ENCODE assay signal across 1 cellular context in the genomic region with DNA sequence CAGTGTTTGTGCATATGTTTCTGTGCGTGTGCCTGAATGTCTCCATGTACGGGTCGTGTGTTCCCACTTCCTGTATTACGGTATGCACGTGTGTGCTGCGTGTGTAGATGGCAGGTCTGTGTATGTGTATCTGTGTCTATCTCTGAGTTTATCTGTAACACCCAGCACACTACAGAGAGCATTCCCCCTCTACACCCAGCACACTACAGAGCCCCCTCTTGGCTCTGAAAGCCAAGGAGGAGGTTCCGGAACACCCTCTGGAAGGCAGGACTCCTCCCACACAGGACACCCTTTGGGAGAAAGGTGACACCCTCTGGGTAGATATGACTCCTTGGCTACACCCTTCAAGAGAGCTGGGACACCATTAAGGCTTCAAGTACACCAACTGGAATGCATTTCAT.
TF ChIP-seq lines count a peak whose summit lies in the region.

No MANE protein-coding gene starts in this region.

TF ChIP-seq in K562, 482 proteins besides CTCF, POLR2A, EP300 and RAD21 (continued from another document and continues in another):
- TF ChIP-seq, protein P1, sequence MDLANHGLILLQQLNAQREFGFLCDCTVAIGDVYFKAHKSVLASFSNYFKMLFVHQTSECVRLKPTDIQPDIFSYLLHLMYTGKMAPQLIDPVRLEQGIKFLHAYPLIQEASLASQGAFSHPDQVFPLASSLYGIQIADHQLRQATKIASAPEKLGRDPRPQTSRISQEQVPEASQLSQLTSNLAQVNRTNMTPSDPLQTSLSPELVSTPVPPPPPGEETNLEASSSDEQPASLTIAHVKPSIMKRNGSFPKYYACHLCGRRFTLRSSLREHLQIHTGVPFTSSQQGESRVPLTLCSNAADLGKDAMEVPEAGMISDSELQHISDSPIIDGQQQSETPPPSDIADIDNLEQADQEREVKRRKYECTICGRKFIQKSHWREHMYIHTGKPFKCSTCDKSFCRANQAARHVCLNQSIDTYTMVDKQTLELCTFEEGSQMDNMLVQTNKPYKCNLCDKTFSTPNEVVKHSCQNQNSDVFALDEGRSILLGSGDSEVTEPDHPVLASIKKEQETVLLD (IDR thresholded peaks at IDR 0.05) = peak; percentile 57; the same call in 1 of the 2 replicates
- TF ChIP-seq, protein P2, sequence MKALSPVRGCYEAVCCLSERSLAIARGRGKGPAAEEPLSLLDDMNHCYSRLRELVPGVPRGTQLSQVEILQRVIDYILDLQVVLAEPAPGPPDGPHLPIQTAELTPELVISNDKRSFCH (CRISPR knock-in tag; IDR thresholded peaks at IDR 0.05) = no peak
- TF ChIP-seq, protein P2 (tag; IDR thresholded peaks at IDR 0.05) = no peak
- TF ChIP-seq L3MBTL2 (IDR thresholded peaks at IDR 0.05) = no peak; the same call in 1 of the 2 replicates
- TF ChIP-seq ATF6 (CRISPR knock-in tag; IDR thresholded peaks at IDR 0.05) = no peak
- no peak for TF ChIP-seq CXXC5 (CRISPR knock-in tag; IDR thresholded peaks at IDR 0.05)
- no peak for TF ChIP-seq XRCC3 (IDR thresholded peaks at IDR 0.05)
- TF ChIP-seq, protein P3, sequence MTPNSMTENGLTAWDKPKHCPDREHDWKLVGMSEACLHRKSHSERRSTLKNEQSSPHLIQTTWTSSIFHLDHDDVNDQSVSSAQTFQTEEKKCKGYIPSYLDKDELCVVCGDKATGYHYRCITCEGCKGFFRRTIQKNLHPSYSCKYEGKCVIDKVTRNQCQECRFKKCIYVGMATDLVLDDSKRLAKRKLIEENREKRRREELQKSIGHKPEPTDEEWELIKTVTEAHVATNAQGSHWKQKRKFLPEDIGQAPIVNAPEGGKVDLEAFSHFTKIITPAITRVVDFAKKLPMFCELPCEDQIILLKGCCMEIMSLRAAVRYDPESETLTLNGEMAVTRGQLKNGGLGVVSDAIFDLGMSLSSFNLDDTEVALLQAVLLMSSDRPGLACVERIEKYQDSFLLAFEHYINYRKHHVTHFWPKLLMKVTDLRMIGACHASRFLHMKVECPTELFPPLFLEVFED (CRISPR knock-in tag; conservative IDR thresholded peaks at IDR 0.05) = 0 out of 2 replicates have a peak, but pooled peaks have one; percentile 50
- peak; percentile 38 for TF ChIP-seq ETV1 (tag; conservative IDR thresholded peaks at IDR 0.05; ENCODE audit: low read depth)
- no peak for TF ChIP-seq POLR3A (IDR thresholded peaks at IDR 0.05; ENCODE audit: borderline replicate concordance, extremely low read depth, insufficient read depth, insufficient read length)
- TF ChIP-seq, protein P4, sequence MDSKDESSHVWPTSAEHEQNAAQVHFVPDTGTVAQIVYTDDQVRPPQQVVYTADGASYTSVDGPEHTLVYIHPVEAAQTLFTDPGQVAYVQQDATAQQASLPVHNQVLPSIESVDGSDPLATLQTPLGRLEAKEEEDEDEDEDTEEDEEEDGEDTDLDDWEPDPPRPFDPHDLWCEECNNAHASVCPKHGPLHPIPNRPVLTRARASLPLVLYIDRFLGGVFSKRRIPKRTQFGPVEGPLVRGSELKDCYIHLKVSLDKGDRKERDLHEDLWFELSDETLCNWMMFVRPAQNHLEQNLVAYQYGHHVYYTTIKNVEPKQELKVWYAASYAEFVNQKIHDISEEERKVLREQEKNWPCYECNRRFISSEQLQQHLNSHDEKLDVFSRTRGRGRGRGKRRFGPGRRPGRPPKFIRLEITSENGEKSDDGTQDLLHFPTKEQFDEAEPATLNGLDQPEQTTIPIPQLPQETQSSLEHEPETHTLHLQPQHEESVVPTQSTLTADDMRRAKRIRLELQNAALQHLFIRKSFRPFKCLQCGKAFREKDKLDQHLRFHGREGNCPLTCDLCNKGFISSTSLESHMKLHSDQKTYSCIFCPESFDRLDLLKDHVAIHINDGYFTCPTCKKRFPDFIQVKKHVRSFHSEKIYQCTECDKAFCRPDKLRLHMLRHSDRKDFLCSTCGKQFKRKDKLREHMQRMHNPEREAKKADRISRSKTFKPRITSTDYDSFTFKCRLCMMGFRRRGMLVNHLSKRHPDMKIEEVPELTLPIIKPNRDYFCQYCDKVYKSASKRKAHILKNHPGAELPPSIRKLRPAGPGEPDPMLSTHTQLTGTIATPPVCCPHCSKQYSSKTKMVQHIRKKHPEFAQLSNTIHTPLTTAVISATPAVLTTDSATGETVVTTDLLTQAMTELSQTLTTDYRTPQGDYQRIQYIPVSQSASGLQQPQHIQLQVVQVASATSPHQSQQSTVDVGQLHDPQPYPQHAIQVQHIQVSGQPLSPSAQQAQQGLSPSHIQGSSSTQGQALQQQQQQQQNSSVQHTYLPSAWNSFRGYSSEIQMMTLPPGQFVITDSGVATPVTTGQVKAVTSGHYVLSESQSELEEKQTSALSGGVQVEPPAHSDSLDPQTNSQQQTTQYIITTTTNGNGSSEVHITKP (IDR thresholded peaks at IDR 0.05; ENCODE audit: partially characterized antibody) = no peak
- TF ChIP-seq TOE1 (IDR thresholded peaks at IDR 0.05; ENCODE audit: borderline replicate concordance) = 0 out of 2 replicates have a peak, but pooled peaks have one; percentile 3
- TF ChIP-seq TOE1 (CRISPR knock-in tag; IDR thresholded peaks at IDR 0.05; ENCODE audit: borderline replicate concordance, low read depth) = no peak
- TF ChIP-seq KLF10 (CRISPR knock-in tag; IDR thresholded peaks at IDR 0.05) = no peak
- no peak for TF ChIP-seq TAF15 (IDR thresholded peaks at IDR 0.05; ENCODE audit: low read depth, low read length)
- TF ChIP-seq NR3C1 (CRISPR knock-in tag; IDR thresholded peaks at IDR 0.05) = no peak
- TF ChIP-seq HDGF (IDR thresholded peaks at IDR 0.05) = no peak
- no peak for TF ChIP-seq ZC3H8 (IDR thresholded peaks at IDR 0.05)
- TF ChIP-seq, protein P5, sequence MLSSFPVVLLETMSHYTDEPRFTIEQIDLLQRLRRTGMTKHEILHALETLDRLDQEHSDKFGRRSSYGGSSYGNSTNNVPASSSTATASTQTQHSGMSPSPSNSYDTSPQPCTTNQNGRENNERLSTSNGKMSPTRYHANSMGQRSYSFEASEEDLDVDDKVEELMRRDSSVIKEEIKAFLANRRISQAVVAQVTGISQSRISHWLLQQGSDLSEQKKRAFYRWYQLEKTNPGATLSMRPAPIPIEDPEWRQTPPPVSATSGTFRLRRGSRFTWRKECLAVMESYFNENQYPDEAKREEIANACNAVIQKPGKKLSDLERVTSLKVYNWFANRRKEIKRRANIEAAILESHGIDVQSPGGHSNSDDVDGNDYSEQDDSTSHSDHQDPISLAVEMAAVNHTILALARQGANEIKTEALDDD (IDR thresholded peaks at IDR 0.05) = no peak
- TF ChIP-seq ZBTB34 (CRISPR knock-in tag; IDR thresholded peaks at IDR 0.05) = no peak
- TF ChIP-seq RBM15 (IDR thresholded peaks at IDR 0.05; ENCODE audit: insufficient read depth, low read length) = no peak
- no peak for TF ChIP-seq ZNF507 (tag; conservative IDR thresholded peaks at IDR 0.05)
- peak; percentile 42; the same call in 1 of the 2 replicates for TF ChIP-seq ATF7 (IDR thresholded peaks at IDR 0.05)
- TF ChIP-seq FUS (optimal IDR thresholded peaks at IDR 0.05; ENCODE audit: low read depth, low read length) = no peak
- 0 out of 2 replicates have a peak, but pooled peaks have one; percentile 28 for TF ChIP-seq ELF4 (CRISPR knock-in tag; IDR thresholded peaks at IDR 0.05)
- no peak for TF ChIP-seq ZNF253 (CRISPR knock-in tag; conservative IDR thresholded peaks at IDR 0.05)
- TF ChIP-seq SRSF9 (IDR thresholded peaks at IDR 0.05; ENCODE audit: borderline replicate concordance, low read depth, low read length) = no peak
- TF ChIP-seq ETS2 (tag; IDR thresholded peaks at IDR 0.05; ENCODE audit: borderline replicate concordance, poor library complexity, severe bottlenecking) = no peak
- TF ChIP-seq TCF7L2 (IDR thresholded peaks at IDR 0.05; ENCODE audit: low read depth, low read length) = no peak
- TF ChIP-seq SPI1 (IDR thresholded peaks at IDR 0.05; ENCODE audit: borderline replicate concordance, low read depth, low read length) = peak; percentile 81
- TF ChIP-seq HDAC3 (IDR thresholded peaks at IDR 0.05; ENCODE audit: borderline replicate concordance, partially characterized antibody) = no peak
- no peak for TF ChIP-seq NUFIP1 (IDR thresholded peaks at IDR 0.05; ENCODE audit: partially characterized antibody)
- no peak for TF ChIP-seq ZFP36 (IDR thresholded peaks at IDR 0.05; ENCODE audit: low read depth, low read length, partially characterized antibody)
- no peak for TF ChIP-seq TCFL5 (CRISPR knock-in tag; conservative IDR thresholded peaks at IDR 0.05)
- TF ChIP-seq SRSF1 (IDR thresholded peaks at IDR 0.05; ENCODE audit: low read depth, low read length) = no peak
- no peak for TF ChIP-seq HBP1 (CRISPR knock-in tag; IDR thresholded peaks at IDR 0.05)
- TF ChIP-seq ZNF217 (CRISPR knock-in tag; IDR thresholded peaks at IDR 0.05) = no peak
- TF ChIP-seq SMARCA4 (IDR thresholded peaks at IDR 0.05) = peak; percentile 47; the same call in 1 of the 2 replicates
- no peak for TF ChIP-seq SNRNP70 (optimal IDR thresholded peaks at IDR 0.05; ENCODE audit: low read depth, low read length)
- TF ChIP-seq, protein P6, sequence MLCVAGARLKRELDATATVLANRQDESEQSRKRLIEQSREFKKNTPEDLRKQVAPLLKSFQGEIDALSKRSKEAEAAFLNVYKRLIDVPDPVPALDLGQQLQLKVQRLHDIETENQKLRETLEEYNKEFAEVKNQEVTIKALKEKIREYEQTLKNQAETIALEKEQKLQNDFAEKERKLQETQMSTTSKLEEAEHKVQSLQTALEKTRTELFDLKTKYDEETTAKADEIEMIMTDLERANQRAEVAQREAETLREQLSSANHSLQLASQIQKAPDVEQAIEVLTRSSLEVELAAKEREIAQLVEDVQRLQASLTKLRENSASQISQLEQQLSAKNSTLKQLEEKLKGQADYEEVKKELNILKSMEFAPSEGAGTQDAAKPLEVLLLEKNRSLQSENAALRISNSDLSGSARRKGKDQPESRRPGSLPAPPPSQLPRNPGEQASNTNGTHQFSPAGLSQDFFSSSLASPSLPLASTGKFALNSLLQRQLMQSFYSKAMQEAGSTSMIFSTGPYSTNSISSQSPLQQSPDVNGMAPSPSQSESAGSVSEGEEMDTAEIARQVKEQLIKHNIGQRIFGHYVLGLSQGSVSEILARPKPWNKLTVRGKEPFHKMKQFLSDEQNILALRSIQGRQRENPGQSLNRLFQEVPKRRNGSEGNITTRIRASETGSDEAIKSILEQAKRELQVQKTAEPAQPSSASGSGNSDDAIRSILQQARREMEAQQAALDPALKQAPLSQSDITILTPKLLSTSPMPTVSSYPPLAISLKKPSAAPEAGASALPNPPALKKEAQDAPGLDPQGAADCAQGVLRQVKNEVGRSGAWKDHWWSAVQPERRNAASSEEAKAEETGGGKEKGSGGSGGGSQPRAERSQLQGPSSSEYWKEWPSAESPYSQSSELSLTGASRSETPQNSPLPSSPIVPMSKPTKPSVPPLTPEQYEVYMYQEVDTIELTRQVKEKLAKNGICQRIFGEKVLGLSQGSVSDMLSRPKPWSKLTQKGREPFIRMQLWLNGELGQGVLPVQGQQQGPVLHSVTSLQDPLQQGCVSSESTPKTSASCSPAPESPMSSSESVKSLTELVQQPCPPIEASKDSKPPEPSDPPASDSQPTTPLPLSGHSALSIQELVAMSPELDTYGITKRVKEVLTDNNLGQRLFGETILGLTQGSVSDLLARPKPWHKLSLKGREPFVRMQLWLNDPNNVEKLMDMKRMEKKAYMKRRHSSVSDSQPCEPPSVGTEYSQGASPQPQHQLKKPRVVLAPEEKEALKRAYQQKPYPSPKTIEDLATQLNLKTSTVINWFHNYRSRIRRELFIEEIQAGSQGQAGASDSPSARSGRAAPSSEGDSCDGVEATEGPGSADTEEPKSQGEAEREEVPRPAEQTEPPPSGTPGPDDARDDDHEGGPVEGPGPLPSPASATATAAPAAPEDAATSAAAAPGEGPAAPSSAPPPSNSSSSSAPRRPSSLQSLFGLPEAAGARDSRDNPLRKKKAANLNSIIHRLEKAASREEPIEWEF (CRISPR knock-in tag; IDR thresholded peaks at IDR 0.05) = no peak
- no peak for TF ChIP-seq ILF3 (IDR thresholded peaks at IDR 0.05; ENCODE audit: borderline replicate concordance)
- no peak for TF ChIP-seq ZNF639 (CRISPR knock-in tag; conservative IDR thresholded peaks at IDR 0.05 in 1 of 2, IDR thresholded peaks at IDR 0.05 in 1 of 2)
